ENCODE assay signal across 1 cellular context in the genomic region with DNA sequence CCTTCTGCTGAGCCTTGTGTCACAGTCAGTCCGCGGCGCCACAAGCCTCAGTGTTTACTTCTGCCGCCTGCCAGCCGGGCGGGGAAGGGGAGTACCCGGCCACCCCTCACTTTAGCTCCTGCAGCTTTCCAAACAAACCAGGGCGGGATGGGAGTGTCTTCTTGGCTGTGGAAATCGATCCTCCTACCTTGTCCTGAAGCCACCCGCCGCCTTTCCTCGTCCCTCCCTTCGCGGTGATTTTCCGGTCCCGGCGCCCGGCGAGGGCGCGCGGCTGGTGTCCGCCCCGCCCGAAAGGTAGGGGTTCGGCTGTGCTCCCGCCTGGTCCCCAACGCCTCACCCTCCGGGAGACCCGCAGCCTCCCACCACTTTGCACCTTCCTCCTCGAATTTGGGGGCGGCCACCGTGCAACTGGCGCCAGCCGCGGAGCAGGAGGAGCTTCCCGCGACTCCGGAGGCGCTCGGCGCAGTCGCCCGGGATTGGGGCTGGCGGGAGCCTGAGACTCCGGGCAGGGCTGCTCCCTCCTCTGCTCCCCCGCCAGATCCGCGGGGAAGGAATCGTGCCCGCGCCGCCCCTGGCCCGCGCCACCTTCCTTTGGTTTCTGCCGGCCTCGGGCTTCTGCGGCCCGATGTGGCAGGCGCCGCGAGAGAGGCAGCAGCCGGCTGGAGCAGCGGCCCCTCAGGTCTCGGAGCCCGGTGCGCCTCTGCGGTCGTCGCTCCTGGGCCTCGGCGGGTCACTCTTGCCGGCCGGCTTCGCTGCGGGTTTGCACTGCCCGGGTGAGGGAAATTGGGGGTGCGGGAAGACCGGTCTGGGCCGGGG.
TF ChIP-seq lines count a peak whose summit lies in the region.

No MANE protein-coding gene starts in this region.

TF ChIP-seq in SK-N-SH, 30 proteins besides CTCF, POLR2A, EP300 and RAD21 (continued from another document):
- TF ChIP-seq NRF1 (IDR thresholded peaks at IDR 0.05; ENCODE audit: low read depth, low read length) (no peak), FOXM1 (IDR thresholded peaks at IDR 0.05; ENCODE audit: low read depth) (no peak), NFIC (IDR thresholded peaks at IDR 0.05; ENCODE audit: borderline replicate concordance) (no peak), CHD2 (IDR thresholded peaks at IDR 0.05; ENCODE audit: low read length, partially characterized antibody) (no peak), RFX5 (IDR thresholded peaks at IDR 0.05; ENCODE audit: low read length) (no peak), RXRA (IDR thresholded peaks at IDR 0.05; ENCODE audit: borderline replicate concordance, low read depth) (no peak), GATA2 (CRISPR knock-in tag; IDR thresholded peaks at IDR 0.05) (no peak; the same call in 1 of the 2 replicates), YY1 (IDR thresholded peaks at IDR 0.05; ENCODE audit: low read depth) (peak; percentile 38; the same call in 1 of the 2 replicates)
- TF ChIP-seq, protein P1, sequence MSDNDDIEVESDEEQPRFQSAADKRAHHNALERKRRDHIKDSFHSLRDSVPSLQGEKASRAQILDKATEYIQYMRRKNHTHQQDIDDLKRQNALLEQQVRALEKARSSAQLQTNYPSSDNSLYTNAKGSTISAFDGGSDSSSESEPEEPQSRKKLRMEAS (IDR thresholded peaks at IDR 0.05; ENCODE audit: low read depth), result 0 out of 2 replicates have a peak, but pooled peaks have one; percentile 11
